Comparison of ENCODE assay signal across 1 cellular context in genomic region chr6:38279423-38279822, GRCh38.
TF ChIP-seq lines count a peak whose summit lies in the region.

No MANE protein-coding gene starts in this region.

TF ChIP-seq in K562, 482 proteins besides CTCF, POLR2A, EP300 and RAD21 (continued from another document):
- TF ChIP-seq ZNF407 (IDR thresholded peaks at IDR 0.05; ENCODE audit: low read depth), result no peak
- no peak for TF ChIP-seq ZNF263 (CRISPR knock-in tag; IDR thresholded peaks at IDR 0.05; ENCODE audit: borderline replicate concordance)
- no peak for TF ChIP-seq THRA (IDR thresholded peaks at IDR 0.05)
- TF ChIP-seq ZKSCAN3 (CRISPR knock-in tag; IDR thresholded peaks at IDR 0.05), result no peak
- no peak for TF ChIP-seq MGA (IDR thresholded peaks at IDR 0.05)
- TF ChIP-seq ZNF583 (CRISPR knock-in tag; IDR thresholded peaks at IDR 0.05), result no peak
- TF ChIP-seq ZNF717 (CRISPR knock-in tag; IDR thresholded peaks at IDR 0.05), result no peak
- TF ChIP-seq ZNF316 (IDR thresholded peaks at IDR 0.05), result no peak
